ENCODE assay signal across 1 cellular context in genomic region chr19:16075430-16076153, GRCh38.
A peak's percentile ranks its signal among the peaks of the same experiment; 100 is the strongest.
TF ChIP-seq lines count a peak whose summit lies in the region.

No MANE protein-coding gene starts in this region.

TF ChIP-seq in HEK293, 187 proteins besides CTCF, POLR2A, EP300 and RAD21 (continued from another document):
- TF ChIP-seq ZNF704 (tag by site-specific recombination; IDR thresholded peaks at IDR 0.05) (no peak), ZNF692 (tag by site-specific recombination; IDR thresholded peaks at IDR 0.05) (no peak), ZSCAN16 (tag by site-specific recombination; IDR thresholded peaks at IDR 0.05) (no peak), KLF1 (tag by site-specific recombination; IDR thresholded peaks at IDR 0.05) (no peak), ZFHX2 (tag by site-specific recombination; conservative IDR thresholded peaks at IDR 0.05) (no peak), ZNF10 (tag by site-specific recombination; IDR thresholded peaks at IDR 0.05) (no peak), ZNF121 (tag by site-specific recombination; IDR thresholded peaks at IDR 0.05) (no peak), ZNF473 (tag by site-specific recombination; IDR thresholded peaks at IDR 0.05) (no peak), ZNF561 (tag by site-specific recombination; IDR thresholded peaks at IDR 0.05; ENCODE audit: borderline replicate concordance) (no peak), ZBTB48 (tag by site-specific recombination; IDR thresholded peaks at IDR 0.05) (no peak), ZNF324 (tag by site-specific recombination; IDR thresholded peaks at IDR 0.05) (no peak), ZBTB6 (tag by site-specific recombination; IDR thresholded peaks at IDR 0.05) (no peak), ZNF777 (tag by site-specific recombination; IDR thresholded peaks at IDR 0.05; ENCODE audit: borderline replicate concordance) (peak; percentile 87; the same call in 1 of the 2 replicates), ZNF239 (tag by site-specific recombination; IDR thresholded peaks at IDR 0.05) (no peak), ZNF37A (tag by site-specific recombination; IDR thresholded peaks at IDR 0.05) (no peak), ZNF266 (tag by site-specific recombination; IDR thresholded peaks at IDR 0.05; ENCODE audit: low read depth) (no peak), ZNF148 (tag by site-specific recombination; IDR thresholded peaks at IDR 0.05; ENCODE audit: borderline replicate concordance) (no peak), ZNF513 (tag by site-specific recombination; IDR thresholded peaks at IDR 0.05) (no peak), ZBTB10 (tag by site-specific recombination; IDR thresholded peaks at IDR 0.05) (peak; percentile 48; the same call in 1 of the 2 replicates), ZNF274 (IDR thresholded peaks at IDR 0.05; ENCODE audit: low read length) (no peak), ZNF274 (tag by site-specific recombination; IDR thresholded peaks at IDR 0.05; ENCODE audit: borderline replicate concordance) (no peak), ZNF366 (tag by site-specific recombination; conservative IDR thresholded peaks at IDR 0.05) (peak; percentile 36; the same call in 1 of the 2 replicates), BCL6B (tag by site-specific recombination; IDR thresholded peaks at IDR 0.05) (no peak), GLI2 (tag by site-specific recombination; IDR thresholded peaks at IDR 0.05; ENCODE audit: borderline replicate concordance, low read depth) (no peak), ZNF768 (tag by site-specific recombination; IDR thresholded peaks at IDR 0.05) (no peak)
